Comparison of ENCODE assay signal across 23 cellular contexts in genomic region chr21:31683029-31683428, GRCh38. TPM values are rescaled to one million over a fixed set of nuclear protein-coding genes. Genes with fewer than 3 reads are reported as not detected.
A peak's percentile ranks its signal among the peaks of the same experiment; 100 is the strongest.
DNase-seq lines count a peak whose midpoint lies in the region; ATAC-seq and TF ChIP-seq lines count a peak whose summit lies in the region.
"Had no signal": no experiment of that assay in that cellular context is flagged by ENCODE, and none has a peak within 500 bp of the region (broad histone marks: within the 10 kb centered on the region; RNA-seq: fewer than 3 reads in every experiment).

No MANE protein-coding gene starts in this region.

- peak; percentile 37 to 57 for TF ChIP-seq RAD21 in liver (IDR thresholded peaks at IDR 0.05)

- no peak overlapping the region for H3K27ac ChIP-seq in liver (ENCODE audit: low read depth in 1 of 2, low read length in 2 of 2)
- H3K27ac ChIP-seq in CD8-positive, alpha-beta memory T cell (ENCODE audit: low read depth, low read length), result no peak overlapping the region
- H3K27ac ChIP-seq: parathyroid adenoma, thoracic aorta had no signal

- no peaks in the 10 kb centered on the region for H3K9me3 ChIP-seq in liver (ENCODE audit: control insufficient read depth in 4 of 4, low read length in 3 of 4)
- no peaks in the 10 kb centered on the region for H3K9me3 ChIP-seq in CD8-positive, alpha-beta memory T cell (ENCODE audit: low read length)
- H3K9me3 ChIP-seq: thoracic aorta had no signal

- TF ChIP-seq CTCF in AG09309 (IDR thresholded peaks at IDR 0.05; ENCODE audit: control insufficient read depth, insufficient read depth, low read depth, low read length, missing control alignments) (peak; percentile 2), LNCAP (IDR thresholded peaks at IDR 0.05) (peak; percentile 15; the same call in 1 of the 2 replicates), astrocyte of the cerebellum (IDR thresholded peaks at IDR 0.05; ENCODE audit: low read depth, low read length, missing control alignments) (peak; percentile 19), liver (IDR thresholded peaks at IDR 0.05; ENCODE audit: low read depth, low read length, missing input control) (peak; percentile 16), GM13976 (IDR thresholded peaks at IDR 0.05; ENCODE audit: borderline replicate concordance, control extremely low read depth, extremely low read depth, insufficient read depth, missing control alignments) (no peak)

- H3K36me3 Mint-ChIP-seq in CD8-positive, alpha-beta memory T cell, result peaks cover 5 to 76% (median 33%) of the 10 kb centered on the region in 3 donors

- peaks cover 0 to 2% (median 0%) of the 10 kb centered on the region in 4 donors for H3K4me1 ChIP-seq in liver (ENCODE audit: control insufficient read depth in 4 of 4, insufficient read depth in 4 of 4, low read length in 3 of 4)
- H3K4me1 ChIP-seq in CD8-positive, alpha-beta memory T cell (ENCODE audit: insufficient read depth, low read length), result no peaks in the 10 kb centered on the region
- H3K4me1 ChIP-seq: parathyroid adenoma had no signal

- ATAC-seq in GM19463 (IDR thresholded peaks at IDR 0.05; ENCODE audit: unreplicated experiment), result no peak
- ATAC-seq: naive thymus-derived CD8-positive, alpha-beta T cell; stimulated activated memory B cell treated with anti-CD40 and anti-IgM and Interleukin-4, amounts not matched to agents 10 μg/mL and 1 μg/mL and 100 μg/mL, for 72 hours; T-helper 17 cell had no signal

- peaks cover 7 to 48% (median 37%) of the 10 kb centered on the region in 4 donors for H3K36me3 ChIP-seq in liver (ENCODE audit: control insufficient read depth in 4 of 4, insufficient read depth in 3 of 4, low read depth in 1 of 4, low read length in 3 of 4)
- peaks cover 20% of the 10 kb centered on the region for H3K36me3 ChIP-seq in CD8-positive, alpha-beta memory T cell (ENCODE audit: insufficient read depth, low read length)

- POLR2A ChIA-PET in CD8-positive, alpha-beta memory T cell (lab: Charles Lee), result no interaction called here

- no peaks in the 10 kb centered on the region for H3K27me3 ChIP-seq in liver (ENCODE audit: control insufficient read depth in 4 of 4, insufficient read depth in 4 of 4, low read length in 3 of 4)
- no peaks in the 10 kb centered on the region for H3K27me3 ChIP-seq in CD8-positive, alpha-beta memory T cell (ENCODE audit: insufficient read depth, low read length, poor library complexity, severe bottlenecking)

- H3K4me3 ChIP-seq in AG09309 (ENCODE audit: control insufficient read depth, low read depth, low read length) (no peak overlapping the region), astrocyte of the cerebellum (ENCODE audit: low read depth, low read length) (no peak overlapping the region), liver (ENCODE audit: low read depth in 1 of 3, low read length in 3 of 3) (no peak overlapping the region)
- H3K4me3 ChIP-seq in CD8-positive, alpha-beta memory T cell (ENCODE audit: low read length), result no peak overlapping the region
- H3K4me3 ChIP-seq: thoracic aorta had no signal

- no peaks in the 10 kb centered on the region for H3K27me3 Mint-ChIP-seq in CD8-positive, alpha-beta memory T cell
- H3K27me3 Mint-ChIP-seq: memory B cell; naive thymus-derived CD8-positive, alpha-beta T cell; stimulated activated memory B cell treated with anti-CD40 and anti-IgM and Interleukin-4, amounts not matched to agents 10 μg/mL and 1 μg/mL and 100 μg/mL, for 72 hours; T-helper 17 cell had no signal

- in situ Hi-C loops in astrocyte of the cerebellum (cut with HindIII; ENCODE audit: low sequenced_read_pairs), result no loop called here
- in situ Hi-C loops in GM13976 (cut with MboI; ENCODE audit: low sequenced_read_pairs, unreplicated experiment), result no loop called here

- H3K27ac Mint-ChIP-seq in CD8-positive, alpha-beta memory T cell, result no peak overlapping the region
- H3K27ac Mint-ChIP-seq: memory B cell; stimulated activated memory B cell treated with anti-CD40 and anti-IgM and Interleukin-4, amounts not matched to agents 10 μg/mL and 1 μg/mL and 100 μg/mL, for 72 hours; T-helper 17 cell had no signal

- H3K4me3 Mint-ChIP-seq in CD8-positive, alpha-beta memory T cell, result no peak overlapping the region
- H3K4me3 Mint-ChIP-seq: memory B cell; naive thymus-derived CD8-positive, alpha-beta T cell; stimulated activated memory B cell treated with anti-CD40 and anti-IgM and Interleukin-4, amounts not matched to agents 10 μg/mL and 1 μg/mL and 100 μg/mL, for 72 hours; T-helper 17 cell had no signal

- no peak overlapping the region for H3K9ac ChIP-seq in liver (ENCODE audit: low read depth in 1 of 2, low read length in 2 of 2)
- H3K9ac ChIP-seq: parathyroid adenoma had no signal

- CTCF ChIA-PET in CD8-positive, alpha-beta memory T cell (lab: Charles Lee), result no interaction called here

- WGBS in liver, result 85% methylated on average over 5 of the region's 5 CpGs

- DNase-seq in AG09309 (ENCODE audit: low read depth), result no peak
- DNase-seq in astrocyte of the cerebellum (ENCODE audit: low read depth), result no peak
- no peak for DNase-seq in GM13976 (ENCODE audit: low spot score)
- no peak for DNase-seq in hippocampal formation (lab: John Stamatoyannopoulos, UW)
- no peak for DNase-seq in CD8-positive, alpha-beta memory T cell
- DNase-seq: activated CD8-positive, alpha-beta memory T cell treated with anti-CD3 and anti-CD28 coated beads, Interleukin-2, amount 50 U/mL, for 4 hours; activated effector memory CD4-positive, alpha-beta T cell treated with Interleukin-2 at 50 U/mL for 16 hours; AML-193; COR-L47; erythroblast; foreskin melanocyte; naive thymus-derived CD8-positive, alpha-beta T cell; NCI-H524 treated with DMSO at 0.1 percent for 48 hours; SIG-M5; stimulated activated CD4-positive, alpha-beta T cell treated with anti-CD3 and anti-CD28 coated beads, Interleukin-1b, Interleukin-23, amount 100 ng/mL, for 48 hours; T-helper 17 cell had no signal

- no peaks in the 10 kb centered on the region for H3K9me3 Mint-ChIP-seq in CD8-positive, alpha-beta memory T cell
- H3K9me3 Mint-ChIP-seq: memory B cell; naive thymus-derived CD8-positive, alpha-beta T cell; stimulated activated memory B cell treated with anti-CD40 and anti-IgM and Interleukin-4, amounts not matched to agents 10 μg/mL and 1 μg/mL and 100 μg/mL, for 72 hours had no signal

- peaks cover 0 to 4% (median 0%) of the 10 kb centered on the region in 3 donors for H3K4me1 Mint-ChIP-seq in CD8-positive, alpha-beta memory T cell
- H3K4me1 Mint-ChIP-seq: memory B cell; stimulated activated memory B cell treated with anti-CD40 and anti-IgM and Interleukin-4, amounts not matched to agents 10 μg/mL and 1 μg/mL and 100 μg/mL, for 72 hours had no signal

TF ChIP-seq in liver, 16 proteins besides CTCF, POLR2A, EP300 and RAD21 (continues in another document):
- TF ChIP-seq ATF3 (IDR thresholded peaks at IDR 0.05) (no peak), NR2F2 (IDR thresholded peaks at IDR 0.05) (no peak), HNF4A (conservative IDR thresholded peaks at IDR 0.05) (no peak), SP1 (IDR thresholded peaks at IDR 0.05) (no peak), YY1 (IDR thresholded peaks at IDR 0.05) (no peak), JUND (IDR thresholded peaks at IDR 0.05) (no peak), MAX (IDR thresholded peaks at IDR 0.05) (no peak), FOXA2 (IDR thresholded peaks at IDR 0.05) (no peak), TAF1 (conservative IDR thresholded peaks at IDR 0.05) (no peak), HNF4G (IDR thresholded peaks at IDR 0.05) (no peak), GABPA (IDR thresholded peaks at IDR 0.05 in 1 of 2, conservative IDR thresholded peaks at IDR 0.05 in 1 of 2) (no peak), RXRA (IDR thresholded peaks at IDR 0.05) (no peak)
- TF ChIP-seq, protein P1, sequence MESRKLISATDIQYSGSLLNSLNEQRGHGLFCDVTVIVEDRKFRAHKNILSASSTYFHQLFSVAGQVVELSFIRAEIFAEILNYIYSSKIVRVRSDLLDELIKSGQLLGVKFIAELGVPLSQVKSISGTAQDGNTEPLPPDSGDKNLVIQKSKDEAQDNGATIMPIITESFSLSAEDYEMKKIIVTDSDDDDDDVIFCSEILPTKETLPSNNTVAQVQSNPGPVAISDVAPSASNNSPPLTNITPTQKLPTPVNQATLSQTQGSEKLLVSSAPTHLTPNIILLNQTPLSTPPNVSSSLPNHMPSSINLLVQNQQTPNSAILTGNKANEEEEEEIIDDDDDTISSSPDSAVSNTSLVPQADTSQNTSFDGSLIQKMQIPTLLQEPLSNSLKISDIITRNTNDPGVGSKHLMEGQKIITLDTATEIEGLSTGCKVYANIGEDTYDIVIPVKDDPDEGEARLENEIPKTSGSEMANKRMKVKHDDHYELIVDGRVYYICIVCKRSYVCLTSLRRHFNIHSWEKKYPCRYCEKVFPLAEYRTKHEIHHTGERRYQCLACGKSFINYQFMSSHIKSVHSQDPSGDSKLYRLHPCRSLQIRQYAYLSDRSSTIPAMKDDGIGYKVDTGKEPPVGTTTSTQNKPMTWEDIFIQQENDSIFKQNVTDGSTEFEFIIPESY (IDR thresholded peaks at IDR 0.05), result no peak

RNA-seq across cellular contexts. Expression of gene SOD1, which starts 23.5 kb away (rescaled TPM):
- total RNA-seq in liver, result 100 to 1,000 TPM; 129 to 450 TPM
- polyA plus RNA-seq in liver, result 1,000 to 10,000 TPM in 1 of 2 donors, 100 to 1,000 TPM in 1; 865 to 1,258 TPM
- total RNA-seq in CD8-positive, alpha-beta memory T cell, result 100 to 1,000 TPM; 309 to 311 TPM
- 542 TPM for polyA plus RNA-seq in CD8-positive, alpha-beta memory T cell

RNA-seq across cellular contexts. Expression of gene SCAF4, which starts 48.9 kb away (rescaled TPM):
- 10 to 100 TPM; 10.1 to 11.1 TPM for total RNA-seq in liver
- polyA plus RNA-seq in liver, result 1 to 10 TPM; 7.1 to 8.4 TPM
- total RNA-seq in CD8-positive, alpha-beta memory T cell, result 10 to 100 TPM; 55.4 to 55.9 TPM
- polyA plus RNA-seq in CD8-positive, alpha-beta memory T cell, result 27.5 TPM

Comparison
In these comparisons a context has a peak if more than half of its experiments do, and no peak if none do; other contexts are left out.
1. RNA of gene SCAF4, which starts 48.9 kb away (total RNA-seq): 55.4 to 55.9 TPM in CD8-positive, alpha-beta memory T cell; 10.1 to 11.1 TPM in liver; every median in the first group is over 4 times any median in the second.